In the genomic region with DNA sequence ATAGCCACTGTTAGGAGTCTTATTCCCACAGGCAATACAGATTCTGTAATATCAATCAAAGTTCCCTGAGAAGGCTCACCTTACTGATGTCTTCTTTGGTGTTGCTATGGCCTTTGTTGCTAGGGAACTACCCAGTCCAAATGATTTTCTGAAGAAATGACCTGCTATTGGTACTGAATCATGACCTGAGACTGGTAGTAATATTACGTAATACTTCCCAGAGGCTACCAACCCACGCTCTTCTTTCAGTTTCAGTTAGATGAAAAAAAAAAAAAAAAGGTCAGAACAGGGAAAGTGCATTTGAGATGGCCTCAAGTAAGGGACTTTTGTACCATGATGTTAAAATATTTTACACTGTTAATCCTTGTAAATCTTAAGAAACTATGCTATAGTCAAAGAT, we compare ENCODE assay signal across 12 cellular contexts.
DNase-seq lines count a peak whose midpoint lies in the region; ATAC-seq and TF ChIP-seq lines count a peak whose summit lies in the region.
"Had no signal": no experiment of that assay in that cellular context is flagged by ENCODE, and none has a peak within 500 bp of the region (broad histone marks: within the 10 kb centered on the region; RNA-seq: fewer than 3 reads in every experiment).

No MANE protein-coding gene starts in this region.

- H3F3A ChIP-seq in SK-N-SH (replicated peaks; ENCODE audit: insufficient read depth) = no peaks in the 10 kb centered on the region

- no peaks in the 10 kb centered on the region for H3K4me1 ChIP-seq in SK-N-SH (ENCODE audit: control insufficient read depth in 1 of 2, insufficient read depth in 2 of 2, low read depth in 1 of 2, low read length in 1 of 2)

- POLR2A ChIA-PET in SK-N-SH (lab: Yijun Ruan, JAX) = no interaction called here

- no peak overlapping the region for H3K4me2 ChIP-seq in SK-N-SH
- H3K4me2 ChIP-seq: PC-9 had no signal

- ATAC-seq in GM18868 (IDR thresholded peaks at IDR 0.05; ENCODE audit: unreplicated experiment) (peak; percentile 94), HG02870 (IDR thresholded peaks at IDR 0.05; ENCODE audit: unreplicated experiment) (peak; percentile 70), GM18873 (IDR thresholded peaks at IDR 0.05; ENCODE audit: low FRiP score, unreplicated experiment) (no peak)

- H3K9me3 ChIP-seq in SK-N-SH = no peaks in the 10 kb centered on the region
- H3K9me3 ChIP-seq: thoracic aorta had no signal

- no peaks in the 10 kb centered on the region for H3K79me2 ChIP-seq in SK-N-SH (ENCODE audit: insufficient read depth)

- no peak overlapping the region for H2AFZ ChIP-seq in SK-N-SH (ENCODE audit: low read depth)
- H2AFZ ChIP-seq: PC-9 had no signal

- 19% methylated on average over 2 of the region's 2 CpGs for WGBS in SK-N-SH (ENCODE audit: low lambda C conversion rate)

- TF ChIP-seq EP300 in SK-N-SH (IDR thresholded peaks at IDR 0.05; ENCODE audit: borderline replicate concordance in 1 of 2, low read depth in 1 of 2, low read length in 1 of 2) = no peak

- TF ChIP-seq CTCF in kidney epithelial cell (IDR thresholded peaks at IDR 0.05; ENCODE audit: insufficient read depth, low read length, poor library complexity, severe bottlenecking) (no peak), SK-N-SH (IDR thresholded peaks at IDR 0.05) (no peak)

- no peak overlapping the region for H3K9ac ChIP-seq in SK-N-SH

- H3K27ac ChIP-seq in SK-N-SH (ENCODE audit: low read depth in 2 of 2, low read length in 1 of 2) = no peak overlapping the region
- H3K27ac ChIP-seq: PC-9, thoracic aorta had no signal

- H3K9me2 ChIP-seq in SK-N-SH = no peaks in the 10 kb centered on the region

- TF ChIP-seq RAD21 in SK-N-SH (IDR thresholded peaks at IDR 0.05; ENCODE audit: low read length) = no peak

- CTCF ChIA-PET in SK-N-SH (lab: Yijun Ruan, JAX) = no interaction called here

- H3K36me3 ChIP-seq in kidney epithelial cell (ENCODE audit: control insufficient read depth, insufficient read depth, low read length) = no peaks in the 10 kb centered on the region
- H3K36me3 ChIP-seq in SK-N-SH (replicated peaks in 1 of 2; ENCODE audit: control insufficient read depth in 1 of 2, insufficient read depth in 2 of 2, low read length in 1 of 2) = no peaks in the 10 kb centered on the region
- H3K36me3 ChIP-seq: thoracic aorta had no signal

- no peaks in the 10 kb centered on the region for H4K20me1 ChIP-seq in SK-N-SH (ENCODE audit: insufficient read depth)

- H3K27me3 ChIP-seq in kidney epithelial cell (ENCODE audit: control insufficient read depth, insufficient read depth, low read length) (no peaks in the 10 kb centered on the region), SK-N-SH (ENCODE audit: insufficient read depth) (no peaks in the 10 kb centered on the region; the same call in 1 of the 2 replicates)

- H3K4me3 ChIP-seq in kidney epithelial cell (ENCODE audit: low read depth, low read length) (no peak overlapping the region), SK-N-SH (ENCODE audit: low read depth in 2 of 2, low read length in 1 of 2) (no peak overlapping the region)
- H3K4me3 ChIP-seq: PC-9, thoracic aorta had no signal

- DNase-seq in NCI-H226 (peak; percentile 34), kidney epithelial cell (ENCODE audit: low read depth) (peak; percentile 10), SK-N-SH (no peak), NCI-H345 treated with DMSO at 0.1 percent for 48 hours (lab: John Stamatoyannopoulos, UW; ENCODE audit: unreplicated experiment) (no peak)
- DNase-seq in activated CD4-positive, CD25-positive, alpha-beta regulatory T cell (lab: John Stamatoyannopoulos, UW) = no peak
- DNase-seq: activated CD4-positive, alpha-beta T cell treated with anti-CD3 and anti-CD28 coated beads, Interleukin-2, amount 10 ng/mL, durations not matched to agents 24 days and 14 days; EL; PC-9 had no signal

TF ChIP-seq in SK-N-SH, 30 proteins besides CTCF, POLR2A, EP300 and RAD21:
- TF ChIP-seq, protein P1, sequence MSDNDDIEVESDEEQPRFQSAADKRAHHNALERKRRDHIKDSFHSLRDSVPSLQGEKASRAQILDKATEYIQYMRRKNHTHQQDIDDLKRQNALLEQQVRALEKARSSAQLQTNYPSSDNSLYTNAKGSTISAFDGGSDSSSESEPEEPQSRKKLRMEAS (IDR thresholded peaks at IDR 0.05; ENCODE audit: low read depth) = no peak
- TF ChIP-seq, protein P2, sequence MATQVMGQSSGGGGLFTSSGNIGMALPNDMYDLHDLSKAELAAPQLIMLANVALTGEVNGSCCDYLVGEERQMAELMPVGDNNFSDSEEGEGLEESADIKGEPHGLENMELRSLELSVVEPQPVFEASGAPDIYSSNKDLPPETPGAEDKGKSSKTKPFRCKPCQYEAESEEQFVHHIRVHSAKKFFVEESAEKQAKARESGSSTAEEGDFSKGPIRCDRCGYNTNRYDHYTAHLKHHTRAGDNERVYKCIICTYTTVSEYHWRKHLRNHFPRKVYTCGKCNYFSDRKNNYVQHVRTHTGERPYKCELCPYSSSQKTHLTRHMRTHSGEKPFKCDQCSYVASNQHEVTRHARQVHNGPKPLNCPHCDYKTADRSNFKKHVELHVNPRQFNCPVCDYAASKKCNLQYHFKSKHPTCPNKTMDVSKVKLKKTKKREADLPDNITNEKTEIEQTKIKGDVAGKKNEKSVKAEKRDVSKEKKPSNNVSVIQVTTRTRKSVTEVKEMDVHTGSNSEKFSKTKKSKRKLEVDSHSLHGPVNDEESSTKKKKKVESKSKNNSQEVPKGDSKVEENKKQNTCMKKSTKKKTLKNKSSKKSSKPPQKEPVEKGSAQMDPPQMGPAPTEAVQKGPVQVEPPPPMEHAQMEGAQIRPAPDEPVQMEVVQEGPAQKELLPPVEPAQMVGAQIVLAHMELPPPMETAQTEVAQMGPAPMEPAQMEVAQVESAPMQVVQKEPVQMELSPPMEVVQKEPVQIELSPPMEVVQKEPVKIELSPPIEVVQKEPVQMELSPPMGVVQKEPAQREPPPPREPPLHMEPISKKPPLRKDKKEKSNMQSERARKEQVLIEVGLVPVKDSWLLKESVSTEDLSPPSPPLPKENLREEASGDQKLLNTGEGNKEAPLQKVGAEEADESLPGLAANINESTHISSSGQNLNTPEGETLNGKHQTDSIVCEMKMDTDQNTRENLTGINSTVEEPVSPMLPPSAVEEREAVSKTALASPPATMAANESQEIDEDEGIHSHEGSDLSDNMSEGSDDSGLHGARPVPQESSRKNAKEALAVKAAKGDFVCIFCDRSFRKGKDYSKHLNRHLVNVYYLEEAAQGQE (IDR thresholded peaks at IDR 0.05; ENCODE audit: low read depth, low read length) = no peak
- TF ChIP-seq TEAD4 (IDR thresholded peaks at IDR 0.05; ENCODE audit: borderline replicate concordance, insufficient read depth) (no peak), RFX5 (IDR thresholded peaks at IDR 0.05; ENCODE audit: low read length) (no peak), FOSL2 (IDR thresholded peaks at IDR 0.05; ENCODE audit: borderline replicate concordance, low read depth) (no peak), ELF1 (IDR thresholded peaks at IDR 0.05) (no peak), TCF12 (IDR thresholded peaks at IDR 0.05) (no peak), SIN3A (IDR thresholded peaks at IDR 0.05; ENCODE audit: borderline replicate concordance, low read depth, low read length) (no peak)
- TF ChIP-seq, protein P3, sequence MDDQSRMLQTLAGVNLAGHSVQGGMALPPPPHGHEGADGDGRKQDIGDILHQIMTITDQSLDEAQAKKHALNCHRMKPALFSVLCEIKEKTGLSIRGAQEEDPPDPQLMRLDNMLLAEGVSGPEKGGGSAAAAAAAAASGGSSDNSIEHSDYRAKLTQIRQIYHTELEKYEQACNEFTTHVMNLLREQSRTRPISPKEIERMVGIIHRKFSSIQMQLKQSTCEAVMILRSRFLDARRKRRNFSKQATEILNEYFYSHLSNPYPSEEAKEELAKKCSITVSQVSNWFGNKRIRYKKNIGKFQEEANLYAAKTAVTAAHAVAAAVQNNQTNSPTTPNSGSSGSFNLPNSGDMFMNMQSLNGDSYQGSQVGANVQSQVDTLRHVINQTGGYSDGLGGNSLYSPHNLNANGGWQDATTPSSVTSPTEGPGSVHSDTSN (IDR thresholded peaks at IDR 0.05) = no peak
TF ChIP-seq in SK-N-SH: peak in this region for 0.

Comparison
In these comparisons a context has a peak if more than half of its experiments do, and no peak if none do; other contexts are left out.
1. DNase-seq: peak in NCI-H226 (single experiment) and kidney epithelial cell (single experiment); none in activated CD4-positive, CD25-positive, alpha-beta regulatory T cell (0 of 4), SK-N-SH (single experiment) and NCI-H345 treated with DMSO at 0.1 percent for 48 hours (single experiment).